Comparison of ENCODE assay signal across 8 cellular contexts in genomic region chr10:52883996-52884871, GRCh38.
DNase-seq lines count a peak whose midpoint lies in the region; ATAC-seq, FAIRE-seq and TF ChIP-seq lines count a peak whose summit lies in the region.

No MANE protein-coding gene starts in this region.

- H3K27ac ChIP-seq in HCT116 (ENCODE audit: low read depth, low read length) (no peak overlapping the region), Karpas-422 (ENCODE audit: low read length) (no peak overlapping the region), gastroesophageal sphincter (no peak overlapping the region), pancreas (no peak overlapping the region)

- no peak for TF ChIP-seq EP300 in gastroesophageal sphincter (IDR thresholded peaks at IDR 0.05)

- POLR2A ChIA-PET in HCT116 (lab: Charles Lee), result no interaction called here

- H3K9me3 ChIP-seq in HCT116 (ENCODE audit: control insufficient read depth in 1 of 2, insufficient read depth in 1 of 2, low read depth in 1 of 2, low read length in 2 of 2), result no peaks in the 10 kb centered on the region
- no peaks in the 10 kb centered on the region; the same call in 1 of the 2 replicates for H3K9me3 ChIP-seq in Karpas-422 (ENCODE audit: low read length)
- no peaks in the 10 kb centered on the region for H3K9me3 ChIP-seq in gastroesophageal sphincter
- H3K9me3 ChIP-seq in pancreas, result no peaks in the 10 kb centered on the region

- peak overlapping the region; percentile 56 for H3K4me2 ChIP-seq in HCT116 (ENCODE audit: low read length)
- no peak overlapping the region for H3K4me2 ChIP-seq in Karpas-422 (ENCODE audit: low read depth, low read length, poor library complexity, severe bottlenecking)

- CTCF ChIA-PET in HCT116 (lab: Charles Lee), result interaction anchor here (0.7 to 1.1 kb wide), 2 partner anchors 209 to 596 kb away, joined by 3 read pairs; no protein-coding TSS in a partner anchor

- no peaks in the 10 kb centered on the region for H3K9me2 ChIP-seq in HCT116 (ENCODE audit: insufficient read depth)
- H3K9me2 ChIP-seq in Karpas-422 (replicated peaks; ENCODE audit: insufficient read depth, low read length), result no peaks in the 10 kb centered on the region

- RAD21 ChIA-PET in HCT116 (lab: Charles Lee; ENCODE audit: low non-redundant PET in 1 of 2, low total read pairs in 2 of 2, uncharacterized antibody in 2 of 2, unreplicated experiment in 2 of 2), result no interaction called here

- BruUV-seq in HCT116 (replicated peaks; lab: Mats Ljungman, UMichigan), result no TSS peak

- H3K27me3 ChIP-seq in HCT116 (ENCODE audit: insufficient read depth, low read length) (no peaks in the 10 kb centered on the region), Karpas-422 (ENCODE audit: low read length) (no peaks in the 10 kb centered on the region), gastroesophageal sphincter (peaks cover 12% of the 10 kb centered on the region), pancreas (no peaks in the 10 kb centered on the region)

- TF ChIP-seq RAD21 in HCT116 (IDR thresholded peaks at IDR 0.05; ENCODE audit: low read depth), result peak; percentile 56; the same call in 1 of the 2 replicates

- H3K36me3 ChIP-seq in HCT116 (ENCODE audit: control insufficient read depth in 1 of 2, insufficient read depth in 2 of 2, low read length in 2 of 2), result no peaks in the 10 kb centered on the region
- H3K36me3 ChIP-seq in Karpas-422 (ENCODE audit: insufficient read depth, low read length), result no peaks in the 10 kb centered on the region
- H3K36me3 ChIP-seq in gastroesophageal sphincter, result no peaks in the 10 kb centered on the region
- no peaks in the 10 kb centered on the region for H3K36me3 ChIP-seq in pancreas

- peak; percentile 81 for TF ChIP-seq CTCF in GM12865 (IDR thresholded peaks at IDR 0.05; ENCODE audit: insufficient read depth, low read depth, low read length, missing control alignments)
- TF ChIP-seq CTCF in HCT116 (IDR thresholded peaks at IDR 0.05 in 2 of 3, conservative IDR thresholded peaks at IDR 0.05 in 1 of 3; ENCODE audit: borderline replicate concordance in 1 of 3, insufficient read depth in 1 of 3, low read depth in 2 of 3, low read length in 2 of 3), result peak; percentile 10 to 74 (median 61); a peak in 4 of 6 replicates
- peak; percentile 23 to 71 (median 40) for TF ChIP-seq CTCF in gastroesophageal sphincter (IDR thresholded peaks at IDR 0.05)
- peak; percentile 49 to 64 (median 60) for TF ChIP-seq CTCF in pancreas (IDR thresholded peaks at IDR 0.05)

- DNase-seq in ACHN (peak; percentile 56), GM12865 (ENCODE audit: low read depth) (peak; percentile 76), HCT116 (ENCODE audit: low read depth, low spot score) (peak; percentile 23), Karpas-422 (peak; percentile 82), pancreas (peak in 4 of 6 donors; percentile 10 to 53 (median 21))
- DNase-seq in activated CD8-positive, alpha-beta memory T cell treated with anti-CD3 and anti-CD28 coated beads, Interleukin-2, amount 50 U/mL, for 4 hours, result no peak

- intact Hi-C loops in HCT116 (cut with micrococcal nuclease), result no loop called here
- intact Hi-C loops in pancreas (cut with DNase I), result no loop called here

- H2AFZ ChIP-seq in HCT116 (ENCODE audit: low read depth, low read length, poor library complexity, severe bottlenecking) (no peak overlapping the region), Karpas-422 (ENCODE audit: low read length) (no peak overlapping the region)

- ATAC-seq in HCT116 (peak; percentile 83), gastroesophageal sphincter (no peak), pancreas (peak; percentile 76 to 99 (median 95))

- TF ChIP-seq POLR2A in HCT116 (IDR thresholded peaks at IDR 0.05; ENCODE audit: borderline replicate concordance, extremely low read depth, insufficient read depth, insufficient read length) (no peak), gastroesophageal sphincter (IDR thresholded peaks at IDR 0.05) (no peak)

- H4K20me1 ChIP-seq in HCT116 (ENCODE audit: insufficient read depth) (no peaks in the 10 kb centered on the region), Karpas-422 (ENCODE audit: insufficient read depth, low read depth, low read length) (no peaks in the 10 kb centered on the region)

- H3K9ac ChIP-seq in HCT116 (ENCODE audit: low read length), result no peak overlapping the region
- no peak overlapping the region for H3K9ac ChIP-seq in Karpas-422 (ENCODE audit: low read length)

- H3K79me2 ChIP-seq in HCT116 (ENCODE audit: insufficient read depth, low read length) (no peaks in the 10 kb centered on the region), Karpas-422 (ENCODE audit: low read length) (no peaks in the 10 kb centered on the region)

- in situ Hi-C loops in ACHN (cut with HindIII; ENCODE audit: low pct_ligation_motif_present, low pct_unique_long_range_greater_than_20kb, low sequenced_read_pairs), result no loop called here

- H3K4me3 ChIP-seq in GM12865 (ENCODE audit: low read depth, low read length) (no peak overlapping the region), HCT116 (replicated peaks in 1 of 2; ENCODE audit: low read depth in 1 of 2, low read length in 2 of 2) (no peak overlapping the region), Karpas-422 (ENCODE audit: low read length) (no peak overlapping the region), gastroesophageal sphincter (no peak overlapping the region), pancreas (no peak overlapping the region)

- FAIRE-seq in TTC549 (lab: Jason Lieb, UNC), result peak; percentile 80
- FAIRE-seq in pancreas (lab: Jason Lieb, UNC), result no peak

- 23 to 24% methylated on average over 18 to 32 of the region's 33 CpGs for WGBS in gastroesophageal sphincter (ENCODE audit: low coverage in 1 of 2), 2 donors
- WGBS in pancreas, 2 donors, result 16 to 17% methylated on average over 33 of the region's 33 CpGs

- peaks cover 0 to 3% of the 10 kb centered on the region in 2 experiments; a peak in 1 of 4 replicates for H3K4me1 ChIP-seq in HCT116 (ENCODE audit: control insufficient read depth in 1 of 2, insufficient read depth in 2 of 2, low read length in 2 of 2)
- no peaks in the 10 kb centered on the region for H3K4me1 ChIP-seq in Karpas-422 (ENCODE audit: low read length)
- H3K4me1 ChIP-seq in gastroesophageal sphincter, result no peaks in the 10 kb centered on the region
- H3K4me1 ChIP-seq in pancreas, result no peaks in the 10 kb centered on the region

TF ChIP-seq in HCT116, 20 proteins besides CTCF, POLR2A, EP300 and RAD21:
- TF ChIP-seq CBX3 (IDR thresholded peaks at IDR 0.05; ENCODE audit: low read depth) (no peak), ZBTB33 (IDR thresholded peaks at IDR 0.05; ENCODE audit: extremely low read depth, insufficient replicate concordance, low read length) (no peak), ELF1 (IDR thresholded peaks at IDR 0.05; ENCODE audit: borderline replicate concordance, low read depth) (no peak), POLR2AphosphoS5 (IDR thresholded peaks at IDR 0.05; ENCODE audit: low read depth, low read length) (no peak)
